ENCODE assay signal across 8 cellular contexts in genomic region chr14:99271288-99271941, GRCh38. TPM values are rescaled to one million over a fixed set of nuclear protein-coding genes. Genes with fewer than 3 reads are reported as not detected.
DNase-seq lines count a peak whose midpoint lies in the region; ATAC-seq lines count a peak whose summit lies in the region.

No MANE protein-coding gene starts in this region.

- H3K9me3 Mint-ChIP-seq in activated CD4-positive, alpha-beta memory T cell treated with anti-CD3 and anti-CD28 coated beads, Interleukin-2, amount 10 ng/mL, durations not matched to agents 7 days and 5 days: no peaks in the 10 kb centered on the region
- peaks cover 3% of the 10 kb centered on the region for H3K9me3 Mint-ChIP-seq in stimulated activated memory B cell treated with anti-CD40 and anti-IgM and Interleukin-4, amounts not matched to agents 10 μg/mL and 1 μg/mL and 100 μg/mL, for 72 hours

- CTCF ChIA-PET in activated CD4-positive, alpha-beta memory T cell treated with anti-CD3 and anti-CD28 coated beads, Interleukin-2, amount 10 ng/mL, durations not matched to agents 7 days and 5 days (lab: Charles Lee): interaction anchor here (0.6 to 3.9 kb wide), 21 partner anchors 10 to 1294 kb away, joined by 3 to 27 read pairs (median 4); no protein-coding TSS in a partner anchor

- peak overlapping the region; percentile 68 for H3K4me3 ChIP-seq in iPS-18c (ENCODE audit: insufficient read depth, low read depth, low read length)

- peak; percentile 35 for DNase-seq in NCI-H82 (lab: John Stamatoyannopoulos, UW)
- no peak for DNase-seq in NCI-H82 treated with DMSO at 0.1 percent for 48 hours (lab: John Stamatoyannopoulos, UW; ENCODE audit: unreplicated experiment)
- no peak for DNase-seq in activated CD4-positive, alpha-beta memory T cell treated with anti-CD3 and anti-CD28 coated beads, Interleukin-2, amount 10 ng/mL, durations not matched to agents 7 days and 5 days
- DNase-seq in CD1c-positive myeloid dendritic cell (ENCODE audit: extremely low spot score): no peak
- no peak for DNase-seq in NCI-H524 treated with DMSO at 0.1 percent for 48 hours (lab: John Stamatoyannopoulos, UW)

- ATAC-seq in stimulated activated memory B cell treated with anti-CD40 and anti-IgM and Interleukin-4, amounts not matched to agents 10 μg/mL and 1 μg/mL and 100 μg/mL, for 72 hours: no peak
- no peak for ATAC-seq in HG02870 (IDR thresholded peaks at IDR 0.05; ENCODE audit: unreplicated experiment)

- peaks cover 33% of the 10 kb centered on the region for H3K4me1 Mint-ChIP-seq in activated CD4-positive, alpha-beta memory T cell treated with anti-CD3 and anti-CD28 coated beads, Interleukin-2, amount 10 ng/mL, durations not matched to agents 7 days and 5 days
- peaks cover 31% of the 10 kb centered on the region for H3K4me1 Mint-ChIP-seq in stimulated activated memory B cell treated with anti-CD40 and anti-IgM and Interleukin-4, amounts not matched to agents 10 μg/mL and 1 μg/mL and 100 μg/mL, for 72 hours

- peaks cover 3% of the 10 kb centered on the region for H3K9me3 ChIP-seq in iPS-18c (ENCODE audit: control insufficient read depth, insufficient read depth, low read length)

- POLR2A ChIA-PET in activated CD4-positive, alpha-beta memory T cell treated with anti-CD3 and anti-CD28 coated beads, Interleukin-2, amount 10 ng/mL, durations not matched to agents 7 days and 5 days (lab: Charles Lee): interaction anchor here (1.0 to 24.6 kb wide), 25 partner anchors 10 to 1862 kb away, joined by 3 to 1689 read pairs (median 5); no protein-coding TSS in a partner anchor

- peak overlapping the region; percentile 89 for H3K4me3 Mint-ChIP-seq in activated CD4-positive, alpha-beta memory T cell treated with anti-CD3 and anti-CD28 coated beads, Interleukin-2, amount 10 ng/mL, durations not matched to agents 7 days and 5 days
- H3K4me3 Mint-ChIP-seq in stimulated activated memory B cell treated with anti-CD40 and anti-IgM and Interleukin-4, amounts not matched to agents 10 μg/mL and 1 μg/mL and 100 μg/mL, for 72 hours: peak overlapping the region; percentile 65

- H3K27ac Mint-ChIP-seq in activated CD4-positive, alpha-beta memory T cell treated with anti-CD3 and anti-CD28 coated beads, Interleukin-2, amount 10 ng/mL, durations not matched to agents 7 days and 5 days: peak overlapping the region; percentile 95
- H3K27ac Mint-ChIP-seq in stimulated activated memory B cell treated with anti-CD40 and anti-IgM and Interleukin-4, amounts not matched to agents 10 μg/mL and 1 μg/mL and 100 μg/mL, for 72 hours: peak overlapping the region; percentile 12

- peaks cover 16% of the 10 kb centered on the region for H3K27me3 Mint-ChIP-seq in activated CD4-positive, alpha-beta memory T cell treated with anti-CD3 and anti-CD28 coated beads, Interleukin-2, amount 10 ng/mL, durations not matched to agents 7 days and 5 days
- H3K27me3 Mint-ChIP-seq in stimulated activated memory B cell treated with anti-CD40 and anti-IgM and Interleukin-4, amounts not matched to agents 10 μg/mL and 1 μg/mL and 100 μg/mL, for 72 hours: peaks cover 88% of the 10 kb centered on the region

- peaks cover 41% of the 10 kb centered on the region for H3K36me3 Mint-ChIP-seq in activated CD4-positive, alpha-beta memory T cell treated with anti-CD3 and anti-CD28 coated beads, Interleukin-2, amount 10 ng/mL, durations not matched to agents 7 days and 5 days (ENCODE audit: low read depth)
- peaks cover 7% of the 10 kb centered on the region for H3K36me3 Mint-ChIP-seq in stimulated activated memory B cell treated with anti-CD40 and anti-IgM and Interleukin-4, amounts not matched to agents 10 μg/mL and 1 μg/mL and 100 μg/mL, for 72 hours

RNA-seq across cellular contexts. Expression of gene BCL11B, which starts 0.6 kb away (rescaled TPM):
- 10 to 100 TPM; 81.7 to 82.0 TPM for total RNA-seq in activated CD4-positive, alpha-beta memory T cell treated with anti-CD3 and anti-CD28 coated beads, Interleukin-2, amount 10 ng/mL, durations not matched to agents 7 days and 5 days
